8 cellular contexts compared by ENCODE assay signal in the genomic region with DNA sequence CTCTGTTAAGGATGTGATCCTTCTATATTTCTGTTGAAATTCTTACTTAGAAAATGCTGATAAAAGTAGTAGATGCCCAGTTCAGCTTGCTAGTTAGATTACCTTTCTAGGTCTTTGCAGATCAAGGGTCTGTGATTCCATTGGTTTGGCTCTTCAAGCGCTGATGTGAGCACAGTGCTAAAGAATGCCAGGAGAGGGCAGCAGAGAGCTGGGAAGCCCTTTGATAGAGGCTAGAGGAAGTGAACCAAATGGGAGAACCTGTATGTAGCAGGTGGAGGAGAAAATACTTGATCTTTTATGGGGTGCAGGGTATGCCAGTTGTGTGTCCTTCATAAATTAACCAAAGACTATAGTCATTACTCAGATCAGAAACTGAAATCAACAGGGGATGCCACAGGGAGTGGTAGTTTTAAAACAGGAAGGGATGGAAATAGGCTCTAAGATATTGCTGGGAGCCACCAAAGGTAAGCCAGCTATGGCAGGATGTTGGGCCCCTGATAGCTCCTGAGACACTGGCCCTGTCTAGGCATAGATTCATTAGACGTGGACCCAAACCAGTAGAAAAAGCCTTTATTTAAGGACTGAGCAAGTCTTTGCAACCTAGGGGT.
A peak's percentile ranks its signal among the peaks of the same experiment; 100 is the strongest.
DNase-seq lines count a peak whose midpoint lies in the region; ATAC-seq and TF ChIP-seq lines count a peak whose summit lies in the region.

No MANE protein-coding gene starts in this region.

- no peaks in the 10 kb centered on the region for H3K27me3 ChIP-seq in CD4-positive, alpha-beta T cell (ENCODE audit: control insufficient read depth, insufficient read depth, low read length)

- CTCF ChIA-PET in CD4-positive, alpha-beta T cell (lab: Charles Lee) = interaction anchor here (1.7 kb wide), 1 partner anchor 9 kb away, joined by 5 read pairs; no protein-coding TSS in a partner anchor

- no peak overlapping the region for H3K27ac Mint-ChIP-seq in CD4-positive, alpha-beta T cell

- H3K4me3 Mint-ChIP-seq in CD4-positive, alpha-beta T cell = no peak overlapping the region

- H3K9me3 ChIP-seq in CD4-positive, alpha-beta T cell (ENCODE audit: control insufficient read depth, low read length) = no peaks in the 10 kb centered on the region

- H3K4me1 Mint-ChIP-seq in CD4-positive, alpha-beta T cell (ENCODE audit: low read depth) = no peaks in the 10 kb centered on the region

- no peak overlapping the region for H3K27ac ChIP-seq in CD4-positive, alpha-beta T cell (ENCODE audit: low read depth, low read length)

- TF ChIP-seq CTCF in CD4-positive, alpha-beta T cell (IDR thresholded peaks at IDR 0.05) = peak; percentile 72

- DNase-seq in CD4-positive, alpha-beta T cell = peak; percentile 17 to 52 (median 20)
- peak; percentile 19 for DNase-seq in GM19240 (ENCODE audit: insufficient read length, low spot score)
- peak; percentile 66 for DNase-seq in NCI-H345 treated with DMSO at 0.1 percent for 48 hours (lab: John Stamatoyannopoulos, UW; ENCODE audit: unreplicated experiment)
- peak; percentile 24 to 51 for DNase-seq in activated CD4-positive, alpha-beta T cell treated with anti-CD3 and anti-CD28 coated beads for 4 hours
- DNase-seq in ecto neural progenitor cell (ENCODE audit: low spot score) = peak; percentile 82
- peak; percentile 58 to 76 for DNase-seq in lung microvascular endothelial cell (ENCODE audit: low read depth in 2 of 2)
- peak; percentile 31 for DNase-seq in stimulated activated CD8-positive, alpha-beta memory T cell treated with anti-CD3 and anti-CD28 coated beads, Interleukin-4, amount 100 ng/mL, for 24 hours (ENCODE audit: low read depth)

- no peaks in the 10 kb centered on the region for H3K27me3 Mint-ChIP-seq in CD4-positive, alpha-beta T cell

- POLR2A ChIA-PET in CD4-positive, alpha-beta T cell (lab: Charles Lee) = no interaction called here

- H3K9me3 Mint-ChIP-seq in CD4-positive, alpha-beta T cell = no peaks in the 10 kb centered on the region

- H3K36me3 Mint-ChIP-seq in CD4-positive, alpha-beta T cell (ENCODE audit: low read depth) = no peaks in the 10 kb centered on the region

- intact Hi-C loops in CD4-positive, alpha-beta T cell (cut with DNase I, micrococcal nuclease) = loop anchor here in 1 of 2 experiments (5.0 kb wide), 2 partner anchors 1675 to 1975 kb away; no protein-coding TSS in a partner anchor

- ATAC-seq in CD4-positive, alpha-beta T cell (ENCODE audit: poor library complexity) = peak; percentile 49
- peak; percentile 95 for ATAC-seq in HG03354 (IDR thresholded peaks at IDR 0.05; ENCODE audit: poor library complexity, severe bottlenecking, unreplicated experiment)

Comparison
In these comparisons a context has a peak if more than half of its experiments do, and no peak if none do; other contexts are left out.
1. DNase-seq: peak in every context shown above with its lines; median percentile 82 in ecto neural progenitor cell; 67 in lung microvascular endothelial cell; 66 in NCI-H345 treated with DMSO at 0.1 percent for 48 hours; 38 in activated CD4-positive, alpha-beta T cell treated with anti-CD3 and anti-CD28 coated beads for 4 hours; 31 in stimulated activated CD8-positive, alpha-beta memory T cell treated with anti-CD3 and anti-CD28 coated beads, Interleukin-4, amount 100 ng/mL, for 24 hours; 20 in CD4-positive, alpha-beta T cell; 19 in GM19240.